1 cellular context compared by ENCODE assay signal in genomic region chr6:33417903-33418689, GRCh38.
A peak's percentile ranks its signal among the peaks of the same experiment; 100 is the strongest.
TF ChIP-seq lines count a peak whose summit lies in the region.

TSS of gene CUTA (minus strand) at chr6:33418107. CDS start at chr6:33418000, 107 bp downstream.

TF ChIP-seq in HepG2, 621 proteins besides CTCF, POLR2A, EP300 and RAD21 (continued from another document and continues in another):
- TF ChIP-seq ZNF720 (CRISPR knock-in tag; IDR thresholded peaks at IDR 0.05) = no peak
- peak; percentile 88 for TF ChIP-seq FOXK2 (IDR thresholded peaks at IDR 0.05)
- no peak for TF ChIP-seq GPN1 (CRISPR knock-in tag; IDR thresholded peaks at IDR 0.05; ENCODE audit: borderline replicate concordance)
- no peak for TF ChIP-seq JDP2 (CRISPR knock-in tag; IDR thresholded peaks at IDR 0.05; ENCODE audit: borderline replicate concordance)
- TF ChIP-seq RBFOX2 (IDR thresholded peaks at IDR 0.05; ENCODE audit: low read depth, low read length) = peak; percentile 78
- TF ChIP-seq STAG1 (CRISPR knock-in tag; IDR thresholded peaks at IDR 0.05) = 0 out of 2 replicates have a peak, but pooled peaks have one; percentile 10
- peak; percentile 32; the same call in 1 of the 2 replicates for TF ChIP-seq PPARG (CRISPR knock-in tag; conservative IDR thresholded peaks at IDR 0.05)
- 0 out of 2 replicates have a peak, but pooled peaks have one; percentile 68 for TF ChIP-seq HNRNPL (IDR thresholded peaks at IDR 0.05; ENCODE audit: low read depth, low read length)
- peak; percentile 88 for TF ChIP-seq BCL3 (CRISPR knock-in tag; IDR thresholded peaks at IDR 0.05)
- no peak for TF ChIP-seq ZC3H4 (CRISPR knock-in tag; IDR thresholded peaks at IDR 0.05; ENCODE audit: borderline replicate concordance)
- TF ChIP-seq ZNF597 (CRISPR knock-in tag; IDR thresholded peaks at IDR 0.05) = no peak
- peak; percentile 7 for TF ChIP-seq PTBP1 (IDR thresholded peaks at IDR 0.05; ENCODE audit: low read depth, low read length, poor library complexity, severe bottlenecking)
- TF ChIP-seq MBD4 (IDR thresholded peaks at IDR 0.05; ENCODE audit: borderline replicate concordance, low read length) = no peak
- no peak for TF ChIP-seq CBX2 (IDR thresholded peaks at IDR 0.05; ENCODE audit: low read depth, low read length)
- TF ChIP-seq CBX2 (CRISPR knock-in tag; IDR thresholded peaks at IDR 0.05; ENCODE audit: low read depth) = no peak
- TF ChIP-seq ZNF703 (CRISPR knock-in tag; IDR thresholded peaks at IDR 0.05; ENCODE audit: borderline replicate concordance) = no peak
- TF ChIP-seq ZNF549 (CRISPR knock-in tag; IDR thresholded peaks at IDR 0.05) = no peak
- peak; percentile 97 for TF ChIP-seq ELF3 (CRISPR knock-in tag; IDR thresholded peaks at IDR 0.05)
- TF ChIP-seq NRL (CRISPR knock-in tag; IDR thresholded peaks at IDR 0.05; ENCODE audit: borderline replicate concordance) = peak; percentile 92
- no peak for TF ChIP-seq HDAC6 (IDR thresholded peaks at IDR 0.05; ENCODE audit: low read depth, low read length)
- peak; percentile 80; the same call in 1 of the 2 replicates for TF ChIP-seq TAF1 (CRISPR knock-in tag; IDR thresholded peaks at IDR 0.05)
- no peak; the same call in 1 of the 2 replicates for TF ChIP-seq REL (CRISPR knock-in tag; conservative IDR thresholded peaks at IDR 0.05)
- TF ChIP-seq REXO4 (CRISPR knock-in tag; IDR thresholded peaks at IDR 0.05; ENCODE audit: borderline replicate concordance) = no peak
- peak; percentile 88 for TF ChIP-seq ASH2L (IDR thresholded peaks at IDR 0.05; ENCODE audit: insufficient read length, low read depth, low read length)
- peak; percentile 49; the same call in 1 of the 2 replicates for TF ChIP-seq ZNF331 (CRISPR knock-in tag; IDR thresholded peaks at IDR 0.05)
- peak; percentile 10 for TF ChIP-seq ZNF205 (CRISPR knock-in tag; IDR thresholded peaks at IDR 0.05)
- no peak for TF ChIP-seq CCAR2 (optimal IDR thresholded peaks at IDR 0.05; ENCODE audit: low read depth, low read length)
- TF ChIP-seq NFYC (CRISPR knock-in tag; IDR thresholded peaks at IDR 0.05) = peak; percentile 93
- TF ChIP-seq MTA3 (CRISPR knock-in tag; IDR thresholded peaks at IDR 0.05) = no peak
- TF ChIP-seq CEBPZ (IDR thresholded peaks at IDR 0.05; ENCODE audit: low read length) = no peak
- no peak for TF ChIP-seq ZNF850 (CRISPR knock-in tag; conservative IDR thresholded peaks at IDR 0.05)
- TF ChIP-seq AKAP8 (CRISPR knock-in tag; IDR thresholded peaks at IDR 0.05) = no peak
- no peak for TF ChIP-seq HNF4G (IDR thresholded peaks at IDR 0.05; ENCODE audit: borderline replicate concordance, low read depth, low read length)
- TF ChIP-seq HNF4G (CRISPR knock-in tag; IDR thresholded peaks at IDR 0.05; ENCODE audit: borderline replicate concordance, low read depth) = peak; percentile 21; the same call in 1 of the 2 replicates
- peak; percentile 70 for TF ChIP-seq FOXP4 (CRISPR knock-in tag; IDR thresholded peaks at IDR 0.05)
- no peak for TF ChIP-seq GFI1 (CRISPR knock-in tag; IDR thresholded peaks at IDR 0.05; ENCODE audit: borderline replicate concordance)
- no peak for TF ChIP-seq FOXO4 (CRISPR knock-in tag; conservative IDR thresholded peaks at IDR 0.05)
- TF ChIP-seq DMTF1 (CRISPR knock-in tag; IDR thresholded peaks at IDR 0.05) = peak; percentile 95
- no peak; the same call in 1 of the 2 replicates for TF ChIP-seq ZSCAN20 (CRISPR knock-in tag; IDR thresholded peaks at IDR 0.05; ENCODE audit: borderline replicate concordance)
- no peak for TF ChIP-seq ZFYVE20 (CRISPR knock-in tag; IDR thresholded peaks at IDR 0.05; ENCODE audit: borderline replicate concordance, low read depth)
- TF ChIP-seq MLX (CRISPR knock-in tag; IDR thresholded peaks at IDR 0.05) = peak; percentile 57
- TF ChIP-seq NFIB (CRISPR knock-in tag; IDR thresholded peaks at IDR 0.05; ENCODE audit: borderline replicate concordance) = no peak
- no peak for TF ChIP-seq ARNT (IDR thresholded peaks at IDR 0.05)
- no peak for TF ChIP-seq ATAD3A (CRISPR knock-in tag; IDR thresholded peaks at IDR 0.05)
- TF ChIP-seq ZNF670 (CRISPR knock-in tag; IDR thresholded peaks at IDR 0.05; ENCODE audit: borderline replicate concordance) = peak; percentile 84
- no peak for TF ChIP-seq NFRKB (IDR thresholded peaks at IDR 0.05)
- peak; percentile 80 for TF ChIP-seq ZNF574 (CRISPR knock-in tag; IDR thresholded peaks at IDR 0.05)
- TF ChIP-seq SP1 (IDR thresholded peaks at IDR 0.05) = no peak
- TF ChIP-seq SP1 (CRISPR knock-in tag; IDR thresholded peaks at IDR 0.05) = peak; percentile 91
- TF ChIP-seq ZBTB33 (CRISPR knock-in tag; IDR thresholded peaks at IDR 0.05) = no peak
- TF ChIP-seq KDM2A (CRISPR knock-in tag; IDR thresholded peaks at IDR 0.05; ENCODE audit: borderline replicate concordance, low read depth) = peak; percentile 71
- TF ChIP-seq SMARCE1 (IDR thresholded peaks at IDR 0.05; ENCODE audit: borderline replicate concordance) = no peak
- no peak for TF ChIP-seq MZF1 (CRISPR knock-in tag; IDR thresholded peaks at IDR 0.05; ENCODE audit: borderline replicate concordance)
- TF ChIP-seq PHF5A (CRISPR knock-in tag; IDR thresholded peaks at IDR 0.05; ENCODE audit: low read depth, unreplicated experiment) = peak; percentile 62
- TF ChIP-seq EEA1 (CRISPR knock-in tag; IDR thresholded peaks at IDR 0.05; ENCODE audit: borderline replicate concordance) = no peak
